In genomic region chr13:27997904-27998522, GRCh38 we compare ENCODE assay signal across 8 cellular contexts. TPM values are rescaled to one million over a fixed set of nuclear protein-coding genes. Genes with fewer than 3 reads are reported as not detected.
DNase-seq lines count a peak whose midpoint lies in the region; ATAC-seq and TF ChIP-seq lines count a peak whose summit lies in the region.

No MANE protein-coding gene starts in this region.

- no peak overlapping the region for H2AK9ac ChIP-seq in IMR-90 (replicated peaks; ENCODE audit: low read depth, low read length, poor library complexity)

- WGBS in IMR-90 (ENCODE audit: extremely low coverage in 2 of 2, insufficient read length in 1 of 2), 2 experiments, result 31% methylated on average over 4 of the region's 7 CpGs; no CpG with 5 or more reads in 1 of the 2 experiments

- H3K36me3 ChIP-seq in IMR-90 (ENCODE audit: control insufficient read depth, insufficient read depth, low read length), result no peaks in the 10 kb centered on the region

- POLR2A ChIA-PET in IMR-90 (lab: Charles Lee; ENCODE audit: unreplicated experiment), result no interaction called here

- H3K4me2 ChIP-seq in IMR-90 (ENCODE audit: low read depth, low read length), result no peak overlapping the region

- H3K4me3 ChIP-seq in IMR-90 (ENCODE audit: insufficient read depth, low read depth, low read length), result no peak overlapping the region
- no peak overlapping the region for H3K4me3 ChIP-seq in foreskin fibroblast (ENCODE audit: low read depth in 1 of 2, low read length in 2 of 2)

- H2AK5ac ChIP-seq in IMR-90 (ENCODE audit: low read depth, low read length), result no peak overlapping the region

- H3K9me3 ChIP-seq in IMR-90 (ENCODE audit: control insufficient read depth, insufficient read depth, low read length), result no peaks in the 10 kb centered on the region

- TF ChIP-seq POLR2A in IMR-90 (IDR thresholded peaks at IDR 0.05; ENCODE audit: low read depth, low read length), result no peak

- no peak overlapping the region for H2AFZ ChIP-seq in IMR-90 (replicated peaks; ENCODE audit: low read length, poor library complexity)

- peak; percentile 47 for TF ChIP-seq RAD21 in IMR-90 (IDR thresholded peaks at IDR 0.05; ENCODE audit: low read length)

- TF ChIP-seq CTCF in IMR-90 (conservative IDR thresholded peaks at IDR 0.05; ENCODE audit: low read depth, low read length) (peak; percentile 52), foreskin fibroblast (IDR thresholded peaks at IDR 0.05; ENCODE audit: low read depth, low read length) (peak; percentile 54)

- no peak overlapping the region for H3K14ac ChIP-seq in IMR-90 (replicated peaks; ENCODE audit: low read depth, low read length)

- no TSS peak for BruUV-seq in IMR-90 (replicated peaks; lab: Mats Ljungman, UMichigan)

- no peak overlapping the region for H4K8ac ChIP-seq in IMR-90 (ENCODE audit: low read depth in 2 of 2, low read length in 2 of 2)

- H3K23ac ChIP-seq in IMR-90 (ENCODE audit: low read depth, low read length), result no peak overlapping the region

- intact Hi-C loops in IMR-90 (cut with micrococcal nuclease), result loop anchor here (5.0 kb wide), 1 partner anchor 139 kb away; the partner anchor contains the start of gene PAN3

- H4K91ac ChIP-seq in IMR-90 (ENCODE audit: insufficient read depth, low read depth, low read length), result no peak overlapping the region

- H3K79me1 ChIP-seq in IMR-90 (ENCODE audit: low read depth in 1 of 2, low read length in 2 of 2), result no peaks in the 10 kb centered on the region

- H3K4ac ChIP-seq in IMR-90 (ENCODE audit: low read depth, low read length), result no peak overlapping the region

- H2BK15ac ChIP-seq in IMR-90 (ENCODE audit: low read depth, low read length), result no peak overlapping the region

- DNase-seq in NCI-H2196 (lab: John Stamatoyannopoulos, UW; ENCODE audit: unreplicated experiment) (peak; percentile 21), NCI-H2196 treated with DMSO at 0.1 percent for 48 hours (lab: John Stamatoyannopoulos, UW; ENCODE audit: unreplicated experiment) (no peak), IMR-90 (peak; percentile 28), SK-MEL-5 (ENCODE audit: low read depth, low spot score) (peak; percentile 82), foreskin fibroblast (peak; percentile 10 to 41)
- peak; percentile 45 for DNase-seq in stimulated activated CD8-positive, alpha-beta memory T cell treated with anti-CD3 and anti-CD28 coated beads, Interleukin-4, amount 100 ng/mL, for 48 hours

- peaks cover 14% of the 10 kb centered on the region for H3K27me3 ChIP-seq in IMR-90 (ENCODE audit: control insufficient read depth, insufficient read depth, low read length)

- dilution Hi-C loops in IMR-90 (cut with HindIII; ENCODE audit: low sequenced_read_pairs, unreplicated experiment), result no loop called here

- in situ Hi-C loops in IMR-90 (cut with MboI; ENCODE audit: low sequenced_read_pairs), result loop anchor here (25.0 kb wide), 1 partner anchor 461 kb away; no protein-coding TSS in a partner anchor
- in situ Hi-C loops in SK-MEL-5 (cut with HindIII; ENCODE audit: low pct_unique_long_range_greater_than_20kb, low sequenced_read_pairs), result no loop called here

- no peaks in the 10 kb centered on the region for H3K4me1 ChIP-seq in IMR-90 (ENCODE audit: control insufficient read depth, insufficient read depth, low read length)

- H3K56ac ChIP-seq in IMR-90 (ENCODE audit: extremely low read depth, insufficient read depth, low read length), result no peak overlapping the region

- H2BK20ac ChIP-seq in IMR-90 (ENCODE audit: low read depth, low read length), result no peak overlapping the region

- H4K5ac ChIP-seq in IMR-90 (ENCODE audit: low read depth, low read length), result no peak overlapping the region

- H3K9me1 ChIP-seq in IMR-90 (ENCODE audit: insufficient read depth, low read length), result no peaks in the 10 kb centered on the region

- no peak overlapping the region for H3K9ac ChIP-seq in IMR-90 (ENCODE audit: low read depth, low read length)

- H2BK120ac ChIP-seq in IMR-90 (ENCODE audit: low read depth, low read length), result no peak overlapping the region

- H3K27ac ChIP-seq in IMR-90 (ENCODE audit: insufficient read depth, low read length), result no peak overlapping the region

- H4K20me1 ChIP-seq in IMR-90 (ENCODE audit: insufficient read depth, low read length), result no peaks in the 10 kb centered on the region

- no peak overlapping the region for H3K18ac ChIP-seq in IMR-90 (ENCODE audit: low read depth, low read length)

- CTCF ChIA-PET in IMR-90 (lab: Yijun Ruan, JAX), result interaction anchor here (0.6 to 1.2 kb wide), 6 partner anchors 13 to 1013 kb away, joined by 3 to 5 read pairs (median 3); no protein-coding TSS in a partner anchor

- H2BK5ac ChIP-seq in IMR-90 (ENCODE audit: low read depth, low read length, poor library complexity, severe bottlenecking), result no peak overlapping the region

- ATAC-seq in IMR-90 (ENCODE audit: low read depth) (peak; percentile 88), HG02970 (IDR thresholded peaks at IDR 0.05; ENCODE audit: low FRiP score, unreplicated experiment) (no peak), GM21528 (IDR thresholded peaks at IDR 0.05; ENCODE audit: low FRiP score, unreplicated experiment) (no peak)

TF ChIP-seq in IMR-90, 13 proteins besides CTCF, POLR2A, EP300 and RAD21:
- TF ChIP-seq MAZ (IDR thresholded peaks at IDR 0.05; ENCODE audit: borderline replicate concordance, low read depth, low read length) (no peak), RCOR1 (IDR thresholded peaks at IDR 0.05; ENCODE audit: insufficient replicate concordance, low read length) (no peak), RFX5 (IDR thresholded peaks at IDR 0.05; ENCODE audit: low read depth, low read length) (no peak), FOS (IDR thresholded peaks at IDR 0.05; ENCODE audit: low read depth, low read length) (no peak), CHD1 (IDR thresholded peaks at IDR 0.05; ENCODE audit: low read depth, low read length) (no peak), USF2 (IDR thresholded peaks at IDR 0.05; ENCODE audit: low read depth, low read length) (no peak), BHLHE40 (IDR thresholded peaks at IDR 0.05; ENCODE audit: low read depth, low read length) (no peak), MAFK (IDR thresholded peaks at IDR 0.05; ENCODE audit: low read depth, low read length) (no peak), ELK1 (IDR thresholded peaks at IDR 0.05; ENCODE audit: borderline replicate concordance, low read depth, low read length) (no peak), MXI1 (IDR thresholded peaks at IDR 0.05; ENCODE audit: borderline replicate concordance, low read depth, low read length) (no peak), CEBPB (IDR thresholded peaks at IDR 0.05; ENCODE audit: low read depth, low read length) (no peak), SMC3 (IDR thresholded peaks at IDR 0.05; ENCODE audit: low read depth, low read length) (no peak), NFE2L2 (IDR thresholded peaks at IDR 0.05; ENCODE audit: low read depth, low read length) (no peak)

RNA-seq across cellular contexts. Expression of gene URAD, which starts 9.5 kb away (rescaled TPM):
- not detected in 2 replicates for total RNA-seq in IMR-90 (2012; rRNA removed)
- polyA plus RNA-seq in IMR-90 (2012; rRNA removed), result not detected in 2 replicates
- not detected in 2 replicates for polyA plus RNA-seq in IMR-90 (2012; cell fraction: cytosol; rRNA removed)
- not detected in 2 replicates for polyA plus RNA-seq in IMR-90 (2012; cell fraction: nucleus; rRNA removed; ENCODE audit: low replicate concordance)
- total RNA-seq in SK-MEL-5 (2014; rRNA removed; shearing (Covaris generic)), result not detected in 2 replicates
- polyA plus RNA-seq in SK-MEL-5 (2015; cell fraction: cytosol; rRNA removed), result not detected in 2 replicates
- not detected in 2 replicates for polyA plus RNA-seq in SK-MEL-5 (2015; cell fraction: nucleus; rRNA removed)

RNA-seq across cellular contexts. Expression of gene CDX2, which starts 28.9 kb away (rescaled TPM):
- not detected in 2 replicates for total RNA-seq in IMR-90 (2012; rRNA removed)
- not detected in 2 replicates for polyA plus RNA-seq in IMR-90 (2012; rRNA removed)
- polyA plus RNA-seq in IMR-90 (2012; cell fraction: cytosol; rRNA removed), result not detected in 2 replicates
- not detected in 2 replicates for polyA plus RNA-seq in IMR-90 (2012; cell fraction: nucleus; rRNA removed; ENCODE audit: low replicate concordance)
- 2.5 and 4.4 TPM in 2 replicates for total RNA-seq in SK-MEL-5 (2014; rRNA removed; shearing (Covaris generic))
- polyA plus RNA-seq in SK-MEL-5 (2015; cell fraction: cytosol; rRNA removed), result 5.1 and 6.3 TPM in 2 replicates
- polyA plus RNA-seq in SK-MEL-5 (2015; cell fraction: nucleus; rRNA removed), result 0.30 and 0.70 TPM in 2 replicates
